In the genomic region with DNA sequence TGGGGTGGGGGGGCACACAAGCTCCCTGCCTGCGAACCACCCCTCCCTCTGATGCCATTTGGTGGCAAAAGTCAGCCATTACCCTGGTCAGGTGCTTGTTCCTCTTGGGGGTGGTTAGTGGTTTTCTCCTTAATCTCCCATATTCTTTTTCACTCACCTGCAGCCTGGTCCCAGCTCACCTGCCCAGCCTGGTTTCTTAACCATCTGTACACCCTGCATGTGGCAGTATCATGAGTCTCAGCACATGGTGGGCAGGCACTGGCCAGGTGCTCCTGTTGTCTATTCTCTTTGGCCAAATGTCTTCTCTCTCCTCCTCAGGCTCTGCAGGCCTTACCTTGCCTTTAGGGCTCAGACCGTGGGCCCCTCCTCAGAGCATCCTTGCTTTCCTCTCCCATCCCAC, we compare ENCODE assay signal across 12 cellular contexts. TPM values are rescaled to one million over a fixed set of nuclear protein-coding genes. Genes with fewer than 3 reads are reported as not detected.
DNase-seq lines count a peak whose midpoint lies in the region; ATAC-seq and TF ChIP-seq lines count a peak whose summit lies in the region.
"Had no signal": no experiment of that assay in that cellular context is flagged by ENCODE, and none has a peak within 500 bp of the region (broad histone marks: within the 10 kb centered on the region; RNA-seq: fewer than 3 reads in every experiment).

No MANE protein-coding gene starts in this region.

- H3K36me3 Mint-ChIP-seq in Calu3 (ENCODE audit: insufficient read depth, unreplicated experiment) (peaks cover 69% of the 10 kb centered on the region), chondrocyte (ENCODE audit: low read depth) (peaks cover 2% of the 10 kb centered on the region)

- H2AFZ ChIP-seq in OCI-LY1 (ENCODE audit: low read length) = no peak overlapping the region

- H3K4me3 ChIP-seq in OCI-LY1 (ENCODE audit: low read depth, low read length, poor library complexity, severe bottlenecking) = no peak overlapping the region
- H3K4me3 ChIP-seq in neutrophil (ENCODE audit: low read depth in 1 of 2, low read length in 1 of 2) = no peak overlapping the region
- no peak overlapping the region for H3K4me3 ChIP-seq in body of pancreas
- no peak overlapping the region for H3K4me3 ChIP-seq in ovary

- intact Hi-C loops in Calu3 (cut with micrococcal nuclease; ENCODE audit: unreplicated experiment) (loop anchor here (5.0 kb wide), 1 partner anchor 50 kb away; no protein-coding TSS in a partner anchor), body of pancreas (cut with DNase I) (no loop called here), ovary (cut with DNase I) (no loop called here)

- H3K4me1 Mint-ChIP-seq in Calu3 (ENCODE audit: low read depth, unreplicated experiment) (peaks cover 78% of the 10 kb centered on the region), chondrocyte (ENCODE audit: low read depth) (peaks cover 67% of the 10 kb centered on the region)

- TF ChIP-seq CTCF in Calu3 (IDR thresholded peaks at IDR 0.05; ENCODE audit: unreplicated experiment) (no peak), OCI-LY1 (IDR thresholded peaks at IDR 0.05; ENCODE audit: low read length) (no peak), chondrocyte (IDR thresholded peaks at IDR 0.05) (no peak), neutrophil (IDR thresholded peaks at IDR 0.05) (no peak), body of pancreas (IDR thresholded peaks at IDR 0.05) (no peak), ovary (IDR thresholded peaks at IDR 0.05) (no peak)

- TF ChIP-seq EP300 in ovary (IDR thresholded peaks at IDR 0.05) = no peak

- H3K9me2 ChIP-seq in OCI-LY1 (ENCODE audit: low read depth, low read length) = no peaks in the 10 kb centered on the region

- H3K79me2 ChIP-seq in OCI-LY1 (ENCODE audit: insufficient read depth, low read length) = no peaks in the 10 kb centered on the region

- no peak for ATAC-seq in body of pancreas
- ATAC-seq in GM21737 (IDR thresholded peaks at IDR 0.05; ENCODE audit: unreplicated experiment) = no peak

- no peaks in the 10 kb centered on the region for H3F3A ChIP-seq in OCI-LY1 (ENCODE audit: insufficient read depth, low read length)

- H4K20me1 ChIP-seq in OCI-LY1 (ENCODE audit: insufficient read depth, low read length) = no peaks in the 10 kb centered on the region

- H3K36me3 ChIP-seq in OCI-LY1 (ENCODE audit: insufficient read depth, low read length) (no peaks in the 10 kb centered on the region; the same call in none of the 2 replicates), neutrophil (no peaks in the 10 kb centered on the region), body of pancreas (replicated peaks in 1 of 2; ENCODE audit: insufficient read depth in 1 of 2, low read depth in 2 of 2) (no peaks in the 10 kb centered on the region), ovary (no peaks in the 10 kb centered on the region)

- CTCF ChIA-PET in Calu3 (lab: Charles Lee) = interaction anchor here (4.0 kb wide), 1 partner anchor 31 kb away, joined by 23 read pairs; a partner anchor contains a TSS

- TF ChIP-seq POLR2A in body of pancreas (IDR thresholded peaks at IDR 0.05) (no peak), ovary (IDR thresholded peaks at IDR 0.05) (no peak)

- H3K9me3 ChIP-seq in OCI-LY1 (ENCODE audit: low read length) = no peaks in the 10 kb centered on the region
- no peaks in the 10 kb centered on the region for H3K9me3 ChIP-seq in neutrophil
- no peaks in the 10 kb centered on the region for H3K9me3 ChIP-seq in body of pancreas
- H3K9me3 ChIP-seq in ovary = no peaks in the 10 kb centered on the region

- H3K9me3 Mint-ChIP-seq in Calu3 (ENCODE audit: low read depth, unreplicated experiment) = no peaks in the 10 kb centered on the region
- H3K9me3 Mint-ChIP-seq in chondrocyte (ENCODE audit: low read depth) = no peaks in the 10 kb centered on the region

- no peaks in the 10 kb centered on the region for H3K27me3 Mint-ChIP-seq in Calu3 (ENCODE audit: unreplicated experiment)
- no peaks in the 10 kb centered on the region for H3K27me3 Mint-ChIP-seq in chondrocyte (ENCODE audit: low read depth)

- H3K27ac ChIP-seq in OCI-LY1 (ENCODE audit: low read depth, low read length, poor library complexity, severe bottlenecking) (peak overlapping the region; percentile 2), neutrophil (peak overlapping the region; percentile 99), body of pancreas (peak overlapping the region in 1 of 4 donors; percentile 52), ovary (no peak overlapping the region)

- H3K4me2 ChIP-seq in OCI-LY1 (ENCODE audit: low read length) = no peak overlapping the region

- H3K4me1 ChIP-seq in OCI-LY1 (ENCODE audit: insufficient read depth, low read length, severe bottlenecking) (peaks cover 43% of the 10 kb centered on the region), neutrophil (ENCODE audit: control insufficient read depth in 1 of 2, insufficient read depth in 1 of 2, low read depth in 1 of 2, low read length in 1 of 2) (peaks cover 87 to 94% of the 10 kb centered on the region in 2 experiments), body of pancreas (peaks cover 69% of the 10 kb centered on the region), ovary (ENCODE audit: insufficient read depth) (peaks cover 18% of the 10 kb centered on the region)

- WGBS in body of pancreas, 2 donors = 86 to 100% methylated on average over 2 of the region's 2 CpGs
- WGBS in ovary, 3 donors = 94 to 97% (median 97%) methylated on average over 2 of the region's 2 CpGs

- H3K4me3 Mint-ChIP-seq in Calu3 (ENCODE audit: low read depth, unreplicated experiment) = no peak overlapping the region
- no peak overlapping the region for H3K4me3 Mint-ChIP-seq in chondrocyte (ENCODE audit: unreplicated experiment)

- H3K27me3 ChIP-seq in OCI-LY1 (ENCODE audit: insufficient read depth, low read length) = no peaks in the 10 kb centered on the region
- H3K27me3 ChIP-seq in neutrophil = no peaks in the 10 kb centered on the region
- H3K27me3 ChIP-seq in body of pancreas = no peaks in the 10 kb centered on the region
- H3K27me3 ChIP-seq in ovary = no peaks in the 10 kb centered on the region

- H3K9ac ChIP-seq in OCI-LY1 (ENCODE audit: low read length) = no peak overlapping the region

- DNase-seq in Calu3 (no peak), chondrocyte (ENCODE audit: low spot score) (no peak), body of pancreas (no peak), NCI-H1092 treated with DMSO at 0.1 percent for 48 hours (lab: John Stamatoyannopoulos, UW) (no peak), ovary (no peak)
- DNase-seq: DMS 273 treated with DMSO at 0.1 percent for 48 hours, NCI-H1105 treated with DMSO at 0.1 percent for 48 hours, NCI-H69, T-helper 9 cell had no signal

- BruUV-seq in Calu3 (replicated peaks; lab: Mats Ljungman, UMichigan) = no TSS peak

- H3K27ac Mint-ChIP-seq in Calu3 (ENCODE audit: unreplicated experiment) (peak overlapping the region; percentile 22), chondrocyte (ENCODE audit: unreplicated experiment) (peak overlapping the region; percentile 69)

RNA-seq across cellular contexts. Expression of a gene that starts 30.5 kb away (rescaled TPM):
- total RNA-seq in Calu3 (2022) (100 and 105 TPM in 2 replicates), chondrocyte (80.0 to 128 TPM (median 83.7 TPM) in 3 replicates), body of pancreas (10 to 100 TPM; 36.1 to 46.1 TPM), ovary (10 to 100 TPM; 25.9 to 84.6 (median 59.3) TPM)
- polyA plus RNA-seq in ovary = 10 to 100 TPM; 24.4 to 49.2 TPM

RNA-seq across cellular contexts. Expression of a gene that starts 54.9 kb away (rescaled TPM):
- total RNA-seq in Calu3 (2022) (115 and 128 TPM in 2 replicates), chondrocyte (55.1 to 65.9 TPM (median 55.6 TPM) in 3 replicates), body of pancreas (10 to 100 TPM; 52.4 to 65.6 TPM), ovary (100 to 1,000 TPM in 2 of 7 donors, 10 to 100 TPM in 5; 74.9 to 155 (median 95.9) TPM)
- polyA plus RNA-seq in ovary = 100 to 1,000 TPM in 1 of 2 donors, 10 to 100 TPM in 1; 79.3 to 106 TPM

Comparison
In these comparisons a context has a peak if more than half of its experiments do, and no peak if none do; other contexts are left out.
1. H3K27ac ChIP-seq: peak in OCI-LY1 (single experiment) and neutrophil (single experiment); none in ovary (0 of 2).